ENCODE assay signal across 8 cellular contexts in genomic region chr2:43226558-43226954, GRCh38. TPM values are rescaled to one million over a fixed set of nuclear protein-coding genes. Genes with fewer than 3 reads are reported as not detected.
DNase-seq lines count a peak whose midpoint lies in the region; ATAC-seq and FAIRE-seq lines count a peak whose summit lies in the region.

Gene ZFP36L2 (minus strand): TSS chr2:43226606. CDS start chr2:43226315, 291 bp downstream.

- no peaks in the 10 kb centered on the region for H3K27me3 Mint-ChIP-seq in memory B cell

- DNase-seq in COLO829 (ENCODE audit: low spot score) (peak; percentile 92), HTR-8/SVneo (ENCODE audit: insufficient read length, low spot score) (peak; percentile 95), NOMO-1 (lab: John Stamatoyannopoulos, UW; ENCODE audit: unreplicated experiment in 2 of 2) (peak; percentile 93 to 98), memory B cell (ENCODE audit: low spot score in 2 of 2) (peak; percentile 93 to 95)
- DNase-seq in effector CD8-positive, alpha-beta T cell (lab: John Stamatoyannopoulos, UW), result peak; percentile 90
- DNase-seq in stimulated activated CD8-positive, alpha-beta memory T cell treated with anti-CD3 and anti-CD28 coated beads, Interleukin-15, amount 100 ng/mL, for 1 hour (ENCODE audit: low read depth), result peak; percentile 85

- peaks cover 37% of the 10 kb centered on the region for H3K4me1 Mint-ChIP-seq in memory B cell

- no peaks in the 10 kb centered on the region for H3K9me3 Mint-ChIP-seq in memory B cell

- no peak for FAIRE-seq in HTR-8/SVneo (lab: Jason Lieb, UNC)

- peak within 1 kb of the TSS; percentile 95 for H3K27ac Mint-ChIP-seq in memory B cell

- POLR2A ChIA-PET in activated CD8-positive, alpha-beta memory T cell treated with anti-CD3 and anti-CD28 coated beads for 36 hours (lab: Charles Lee), result interaction anchor here (0.6 to 7.1 kb wide), 13 partner anchors 8 to 510 kb away, joined by 3 to 108 read pairs (median 5); no protein-coding TSS in a partner anchor

- ATAC-seq in GM21360 (IDR thresholded peaks at IDR 0.05; ENCODE audit: unreplicated experiment) (peak; percentile 53), memory B cell (ENCODE audit: low read depth) (peak; percentile 73)

- CTCF ChIA-PET in activated CD8-positive, alpha-beta memory T cell treated with anti-CD3 and anti-CD28 coated beads for 36 hours (lab: Charles Lee), result interaction anchor here (0.7 to 15.1 kb wide), 5 partner anchors 57 to 547 kb away, joined by 3 to 367 read pairs (median 4); partner anchors contain the start of gene DYNC2LI1

- peaks cover 33% of the 10 kb centered on the region for H3K36me3 Mint-ChIP-seq in memory B cell

- H3K4me3 Mint-ChIP-seq in memory B cell, result peak within 1 kb of the TSS; percentile 97

RNA-seq across cellular contexts. Expression of gene ZFP36L2, which starts in this region (rescaled TPM):
- 100 to 1,000 TPM in 1 of 2 experiments, 10 to 100 TPM in 1; 98.6 to 101 TPM for total RNA-seq in activated CD8-positive, alpha-beta memory T cell treated with anti-CD3 and anti-CD28 coated beads for 36 hours

Comparison
In these comparisons a context has a peak if more than half of its experiments do, and no peak if none do; other contexts are left out.
1. Peak in every context shown above with its lines: DNase-seq and ATAC-seq.